9 cellular contexts compared by ENCODE assay signal in genomic region chr14:65461730-65462129, GRCh38. TPM values are rescaled to one million over a fixed set of nuclear protein-coding genes. Genes with fewer than 3 reads are reported as not detected.
DNase-seq lines count a peak whose midpoint lies in the region; ATAC-seq and TF ChIP-seq lines count a peak whose summit lies in the region.
"Had no signal": no experiment of that assay in that cellular context is flagged by ENCODE, and none has a peak within 500 bp of the region (broad histone marks: within the 10 kb centered on the region; RNA-seq: fewer than 3 reads in every experiment).

No MANE protein-coding gene starts in this region.

- DNase-seq in activated naive CD4-positive, alpha-beta T cell treated with anti-CD3 and anti-CD28 coated beads for 36 hours = no peak
- no peak for DNase-seq in activated naive CD4-positive, alpha-beta T cell treated with anti-CD3 and anti-CD28 coated beads, Interleukin-2, amount 50 U/mL, for 16 hours
- DNase-seq in activated T-helper 1 cell treated with anti-CD3 and anti-CD28 coated beads, Interleukin-12 subunit alpha, Interleukin-12 subunit beta, Interleukin-2, Interleukin-4 antibody, amounts not matched to agents 30 ng/mL and 10 ng/mL and 1 ng/mL, durations not matched to agents 14 hours and 24 hours and 36 hours (ENCODE audit: low spot score) = no peak
- no peak for DNase-seq in spleen
- no peak for DNase-seq in effector CD8-positive, alpha-beta T cell (lab: John Stamatoyannopoulos, UW)
- DNase-seq: NCI-H187 treated with DMSO at 0.1 percent for 48 hours had no signal

- H3K27me3 ChIP-seq in spleen (replicated peaks in 1 of 7) = no peaks in the 10 kb centered on the region

- H3K9me3 Mint-ChIP-seq in activated naive CD4-positive, alpha-beta T cell treated with anti-CD3 and anti-CD28 coated beads for 36 hours = no peaks in the 10 kb centered on the region
- H3K9me3 Mint-ChIP-seq in activated T-helper 1 cell treated with anti-CD3 and anti-CD28 coated beads, Interleukin-12 subunit alpha, Interleukin-12 subunit beta, Interleukin-2, Interleukin-4 antibody, amounts not matched to agents 30 ng/mL and 10 ng/mL and 1 ng/mL, durations not matched to agents 14 hours and 24 hours and 36 hours = no peaks in the 10 kb centered on the region

- H3K4me1 ChIP-seq in spleen = peaks cover 0 to 26% (median 16%) of the 10 kb centered on the region in 6 donors

- peak overlapping the region; percentile 25 for H3K27ac Mint-ChIP-seq in activated naive CD4-positive, alpha-beta T cell treated with anti-CD3 and anti-CD28 coated beads for 36 hours
- H3K27ac Mint-ChIP-seq in activated T-helper 1 cell treated with anti-CD3 and anti-CD28 coated beads, Interleukin-12 subunit alpha, Interleukin-12 subunit beta, Interleukin-2, Interleukin-4 antibody, amounts not matched to agents 30 ng/mL and 10 ng/mL and 1 ng/mL, durations not matched to agents 14 hours and 24 hours and 36 hours = peak overlapping the region; percentile 63

- no peak overlapping the region for H3K4me3 Mint-ChIP-seq in activated naive CD4-positive, alpha-beta T cell treated with anti-CD3 and anti-CD28 coated beads for 36 hours
- no peak overlapping the region for H3K4me3 Mint-ChIP-seq in activated T-helper 1 cell treated with anti-CD3 and anti-CD28 coated beads, Interleukin-12 subunit alpha, Interleukin-12 subunit beta, Interleukin-2, Interleukin-4 antibody, amounts not matched to agents 30 ng/mL and 10 ng/mL and 1 ng/mL, durations not matched to agents 14 hours and 24 hours and 36 hours

- peak overlapping the region in 5 of 8 donors; percentile 10 to 66 (median 33) for H3K27ac ChIP-seq in spleen

- H3K4me1 Mint-ChIP-seq in activated naive CD4-positive, alpha-beta T cell treated with anti-CD3 and anti-CD28 coated beads for 36 hours (ENCODE audit: low read depth) = peaks cover 28% of the 10 kb centered on the region
- H3K4me1 Mint-ChIP-seq in activated T-helper 1 cell treated with anti-CD3 and anti-CD28 coated beads, Interleukin-12 subunit alpha, Interleukin-12 subunit beta, Interleukin-2, Interleukin-4 antibody, amounts not matched to agents 30 ng/mL and 10 ng/mL and 1 ng/mL, durations not matched to agents 14 hours and 24 hours and 36 hours (ENCODE audit: low read depth) = peaks cover 41% of the 10 kb centered on the region

- ATAC-seq in HG03565 (IDR thresholded peaks at IDR 0.05; ENCODE audit: unreplicated experiment) (peak; percentile 4), GM18520 (IDR thresholded peaks at IDR 0.05; ENCODE audit: unreplicated experiment) (no peak), GM21576 (IDR thresholded peaks at IDR 0.05; ENCODE audit: unreplicated experiment) (no peak)

- H3K4me3 ChIP-seq in spleen = no peak overlapping the region

- peaks cover 0 to 35% (median 4%) of the 10 kb centered on the region in 6 donors for H3K36me3 ChIP-seq in spleen

- no peak for TF ChIP-seq CTCF in spleen (IDR thresholded peaks at IDR 0.05 in 8 of 11, conservative IDR thresholded peaks at IDR 0.05 in 3 of 11)

- H3K27me3 Mint-ChIP-seq in activated naive CD4-positive, alpha-beta T cell treated with anti-CD3 and anti-CD28 coated beads for 36 hours (ENCODE audit: low read depth) = no peaks in the 10 kb centered on the region
- H3K27me3 Mint-ChIP-seq in activated T-helper 1 cell treated with anti-CD3 and anti-CD28 coated beads, Interleukin-12 subunit alpha, Interleukin-12 subunit beta, Interleukin-2, Interleukin-4 antibody, amounts not matched to agents 30 ng/mL and 10 ng/mL and 1 ng/mL, durations not matched to agents 14 hours and 24 hours and 36 hours (ENCODE audit: insufficient read depth) = no peaks in the 10 kb centered on the region

- TF ChIP-seq POLR2A in spleen (IDR thresholded peaks at IDR 0.05) = no peak

- peaks cover 33% of the 10 kb centered on the region for H3K36me3 Mint-ChIP-seq in activated naive CD4-positive, alpha-beta T cell treated with anti-CD3 and anti-CD28 coated beads for 36 hours (ENCODE audit: low read depth)
- H3K36me3 Mint-ChIP-seq in activated T-helper 1 cell treated with anti-CD3 and anti-CD28 coated beads, Interleukin-12 subunit alpha, Interleukin-12 subunit beta, Interleukin-2, Interleukin-4 antibody, amounts not matched to agents 30 ng/mL and 10 ng/mL and 1 ng/mL, durations not matched to agents 14 hours and 24 hours and 36 hours (ENCODE audit: low read depth) = peaks cover 47% of the 10 kb centered on the region

- intact Hi-C loops in activated naive CD4-positive, alpha-beta T cell treated with anti-CD3 and anti-CD28 coated beads for 36 hours (cut with micrococcal nuclease) = no loop called here
- intact Hi-C loops in activated T-helper 1 cell treated with anti-CD3 and anti-CD28 coated beads, Interleukin-12 subunit alpha, Interleukin-12 subunit beta, Interleukin-2, Interleukin-4 antibody, amounts not matched to agents 30 ng/mL and 10 ng/mL and 1 ng/mL, durations not matched to agents 14 hours and 24 hours and 36 hours (cut with micrococcal nuclease) = loop anchor here (1.0 to 5.0 kb wide), 5 partner anchors 15 to 159 kb away; no protein-coding TSS in a partner anchor
- intact Hi-C loops in spleen (cut with DNase I; ENCODE audit: low total_unique reads) = no loop called here

- H3K9me3 ChIP-seq in spleen = peaks cover 0 to 5% (median 0%) of the 10 kb centered on the region in 8 donors

- CTCF ChIA-PET in activated naive CD4-positive, alpha-beta T cell treated with anti-CD3 and anti-CD28 coated beads for 36 hours (lab: Charles Lee) = no interaction called here

- WGBS in spleen, 5 donors = 32 to 48% (median 46%) methylated on average over 2 of the region's 2 CpGs

RNA-seq across cellular contexts. Expression of gene FUT8, which starts 49.2 kb away (rescaled TPM):
- total RNA-seq in activated naive CD4-positive, alpha-beta T cell treated with anti-CD3 and anti-CD28 coated beads for 36 hours = 10 to 100 TPM; 34.6 to 38.7 TPM
- total RNA-seq in activated T-helper 1 cell treated with anti-CD3 and anti-CD28 coated beads, Interleukin-12 subunit alpha, Interleukin-12 subunit beta, Interleukin-2, Interleukin-4 antibody, amounts not matched to agents 30 ng/mL and 10 ng/mL and 1 ng/mL, durations not matched to agents 14 hours and 24 hours and 36 hours = 181 and 182 TPM in 2 replicates
- 10 to 100 TPM; 41.9 to 75.1 (median 61.9) TPM for total RNA-seq in spleen
- polyA plus RNA-seq in spleen = 10 to 100 TPM in 1 of 3 donors, 1 to 10 TPM in 2; 9.4 to 13.8 (median 9.9) TPM
